In genomic region chr14:44912041-44912869, GRCh38 we compare ENCODE assay signal across 9 cellular contexts. TPM values are rescaled to one million over a fixed set of nuclear protein-coding genes. Genes with fewer than 3 reads are reported as not detected.
DNase-seq lines count a peak whose midpoint lies in the region; ATAC-seq and TF ChIP-seq lines count a peak whose summit lies in the region.
"Had no signal": no experiment of that assay in that cellular context is flagged by ENCODE, and none has a peak within 500 bp of the region (broad histone marks: within the 10 kb centered on the region; RNA-seq: fewer than 3 reads in every experiment).

No MANE protein-coding gene starts in this region.

- DNase-seq in ELF-1 (ENCODE audit: low read depth, low spot score) (peak; percentile 22), sciatic nerve (ENCODE audit: low spot score) (no peak), GDM1 (lab: John Stamatoyannopoulos, UW) (no peak), osteocyte (ENCODE audit: extremely low spot score, unreplicated experiment) (no peak), T-helper 1 cell (no peak)
- no peak for DNase-seq in activated CD8-positive, alpha-beta T cell treated with anti-CD3 and anti-CD28 coated beads for 36 hours
- DNase-seq: NCI-H1092 had no signal

- H3K9me3 Mint-ChIP-seq in activated CD8-positive, alpha-beta T cell treated with anti-CD3 and anti-CD28 coated beads for 36 hours: peaks cover 5% of the 10 kb centered on the region
- no peaks in the 10 kb centered on the region for H3K9me3 Mint-ChIP-seq in osteocyte (ENCODE audit: unreplicated experiment)

- peak overlapping the region in 3 of 4 donors; percentile 50 to 74 (median 52) for H3K27ac ChIP-seq in gastroesophageal sphincter

- no peaks in the 10 kb centered on the region for H3K27me3 ChIP-seq in gastroesophageal sphincter

- intact Hi-C loops in activated CD8-positive, alpha-beta T cell treated with anti-CD3 and anti-CD28 coated beads for 36 hours (cut with micrococcal nuclease): no loop called here
- intact Hi-C loops in sciatic nerve (cut with DNase I): loop anchor here (10.0 kb wide), 1 partner anchor 353 kb away; no protein-coding TSS in a partner anchor

- H3K27me3 Mint-ChIP-seq in activated CD8-positive, alpha-beta T cell treated with anti-CD3 and anti-CD28 coated beads for 36 hours: peaks cover 26% of the 10 kb centered on the region
- no peaks in the 10 kb centered on the region for H3K27me3 Mint-ChIP-seq in osteocyte (ENCODE audit: unreplicated experiment)

- POLR2A ChIA-PET in activated CD8-positive, alpha-beta T cell treated with anti-CD3 and anti-CD28 coated beads for 36 hours (lab: Charles Lee): interaction anchor here (0.7 to 1.1 kb wide), 2 partner anchors 9 to 32 kb away, joined by 3 read pairs; no protein-coding TSS in a partner anchor

- H3K36me3 Mint-ChIP-seq in activated CD8-positive, alpha-beta T cell treated with anti-CD3 and anti-CD28 coated beads for 36 hours (ENCODE audit: low read depth): peaks cover 5% of the 10 kb centered on the region
- no peaks in the 10 kb centered on the region for H3K36me3 Mint-ChIP-seq in osteocyte (ENCODE audit: unreplicated experiment)

- H3K36me3 ChIP-seq in gastroesophageal sphincter: no peaks in the 10 kb centered on the region

- TF ChIP-seq POLR2A in gastroesophageal sphincter (IDR thresholded peaks at IDR 0.05): no peak

- CTCF ChIA-PET in activated CD8-positive, alpha-beta T cell treated with anti-CD3 and anti-CD28 coated beads for 36 hours (lab: Charles Lee): interaction anchor here (0.6 to 2.2 kb wide), 3 partner anchors 30 to 357 kb away, joined by 4 to 14 read pairs (median 4); no protein-coding TSS in a partner anchor

- no peak for TF ChIP-seq CTCF in activated CD8-positive, alpha-beta T cell treated with anti-CD3 and anti-CD28 coated beads for 36 hours (IDR thresholded peaks at IDR 0.05)
- TF ChIP-seq CTCF in gastroesophageal sphincter (IDR thresholded peaks at IDR 0.05): peak in 1 of 4 experiments; percentile 13
- TF ChIP-seq CTCF in osteocyte (IDR thresholded peaks at IDR 0.05): no peak

- no peak overlapping the region for H3K27ac Mint-ChIP-seq in activated CD8-positive, alpha-beta T cell treated with anti-CD3 and anti-CD28 coated beads for 36 hours
- no peak overlapping the region for H3K27ac Mint-ChIP-seq in osteocyte (ENCODE audit: unreplicated experiment)

- H3K9me3 ChIP-seq in gastroesophageal sphincter: no peaks in the 10 kb centered on the region

- H3K4me3 ChIP-seq in gastroesophageal sphincter: peak overlapping the region; percentile 44 to 75

- TF ChIP-seq EP300 in gastroesophageal sphincter (IDR thresholded peaks at IDR 0.05): no peak

- H3K4me1 ChIP-seq in gastroesophageal sphincter: peaks cover 0 to 25% (median 0%) of the 10 kb centered on the region in 3 donors

- 67% methylated on average over 4 of the region's 69 CpGs; no CpG with 5 or more reads in 1 of the 2 donors for WGBS in gastroesophageal sphincter (ENCODE audit: low coverage in 1 of 2), 2 donors

- peak overlapping the region; percentile 21 for H3K4me3 Mint-ChIP-seq in activated CD8-positive, alpha-beta T cell treated with anti-CD3 and anti-CD28 coated beads for 36 hours
- no peak overlapping the region for H3K4me3 Mint-ChIP-seq in osteocyte (ENCODE audit: unreplicated experiment)

- peaks cover 6% of the 10 kb centered on the region for H3K4me1 Mint-ChIP-seq in activated CD8-positive, alpha-beta T cell treated with anti-CD3 and anti-CD28 coated beads for 36 hours (ENCODE audit: low read depth)
- H3K4me1 Mint-ChIP-seq in osteocyte (ENCODE audit: unreplicated experiment): no peaks in the 10 kb centered on the region

- peak; percentile 42 for ATAC-seq in activated CD8-positive, alpha-beta T cell treated with anti-CD3 and anti-CD28 coated beads for 36 hours
- ATAC-seq in gastroesophageal sphincter (peak; percentile 68), sciatic nerve (peak; percentile 60), GM19397 (IDR thresholded peaks at IDR 0.05; ENCODE audit: unreplicated experiment) (no peak)

RNA-seq across cellular contexts. Expression of gene KLHL28, which starts 49.5 kb away (rescaled TPM):
- total RNA-seq in activated CD8-positive, alpha-beta T cell treated with anti-CD3 and anti-CD28 coated beads for 36 hours: 10 to 100 TPM; 10.9 to 11.1 TPM
- 10 to 100 TPM in 3 of 4 donors, 1 to 10 TPM in 1; 10.0 to 12.6 (median 11.0) TPM for total RNA-seq in gastroesophageal sphincter
- 19.2 TPM for total RNA-seq in sciatic nerve
- 15.3 and 18.1 TPM in 2 replicates for total RNA-seq in osteocyte

RNA-seq across cellular contexts. Expression of gene TOGARAM1, which starts 49.7 kb away (rescaled TPM):
- total RNA-seq in activated CD8-positive, alpha-beta T cell treated with anti-CD3 and anti-CD28 coated beads for 36 hours: 1 to 10 TPM; 5.5 to 7.9 TPM
- total RNA-seq in gastroesophageal sphincter (10 to 100 TPM; 12.0 to 21.2 (median 20.0) TPM), sciatic nerve (26.8 TPM), osteocyte (20.7 and 22.0 TPM in 2 replicates)
